In genomic region chr6:143675327-143675900, GRCh38 we compare ENCODE assay signal across 20 cellular contexts. TPM values are rescaled to one million over a fixed set of nuclear protein-coding genes. Genes with fewer than 3 reads are reported as not detected.
A peak's percentile ranks its signal among the peaks of the same experiment; 100 is the strongest.
DNase-seq lines count a peak whose midpoint lies in the region; ATAC-seq, FAIRE-seq and TF ChIP-seq lines count a peak whose summit lies in the region.
"Had no signal": no experiment of that assay in that cellular context is flagged by ENCODE, and none has a peak within 500 bp of the region (broad histone marks: within the 10 kb centered on the region; RNA-seq: fewer than 3 reads in every experiment).

No MANE protein-coding gene starts in this region.

- ATAC-seq in WTC11 = peak; percentile 6; the same call in 1 of the 2 replicates
- no peak for ATAC-seq in stimulated activated effector memory CD8-positive, alpha-beta T cell treated with anti-CD3 and anti-CD28 coated beads, Interleukin-12 subunit alpha, Interleukin-12 subunit beta, amount 100 ng/mL, for 72 hours
- ATAC-seq: mucosa of descending colon; SK-N-SH treated with all-trans-retinoic acid at 6 μM for 48 hours; stimulated activated naive CD8-positive, alpha-beta T cell treated with anti-CD3 and anti-CD28 coated beads, Interleukin-15, Interleukin-2, amounts not matched to agents 100 U/mL and 50 U/mL, for 24 hours had no signal

- no peak for TF ChIP-seq CTCF in WTC11 (IDR thresholded peaks at IDR 0.05)
- no peak for TF ChIP-seq CTCF in keratinocyte (optimal IDR thresholded peaks at IDR 0.05 in 1 of 3, IDR thresholded peaks at IDR 0.05 in 1 of 3, conservative IDR thresholded peaks at IDR 0.05 in 1 of 3; ENCODE audit: extremely low read depth in 1 of 3, insufficient read depth in 2 of 3, low read length in 3 of 3)
- TF ChIP-seq CTCF in testis (IDR thresholded peaks at IDR 0.05) = no peak

- POLR2A ChIA-PET in WTC11 (lab: Charles Lee) = no interaction called here

- no peak overlapping the region for H3K4me3 ChIP-seq in HAP-1
- no peak overlapping the region for H3K4me3 ChIP-seq in keratinocyte (ENCODE audit: control insufficient read depth in 2 of 3, extremely low read depth in 1 of 3, insufficient read depth in 2 of 3, low read depth in 1 of 3, low read length in 3 of 3)
- no peak overlapping the region for H3K4me3 ChIP-seq in testis
- H3K4me3 ChIP-seq: adrenal gland, mucosa of descending colon had no signal

- no peaks in the 10 kb centered on the region for H3K27me3 Mint-ChIP-seq in WTC11 (ENCODE audit: low read depth)

- peak overlapping the region; percentile 1 for H2AFZ ChIP-seq in keratinocyte (ENCODE audit: control insufficient read depth, low read length)
- H2AFZ ChIP-seq: parathyroid adenoma had no signal

- CTCF ChIA-PET in WTC11 (lab: Charles Lee) = no interaction called here

- peaks cover 18% of the 10 kb centered on the region for H3K79me2 ChIP-seq in keratinocyte (ENCODE audit: control insufficient read depth, insufficient read depth, low read length)

- peaks cover 6% of the 10 kb centered on the region for H3K9me3 Mint-ChIP-seq in WTC11
- H3K9me3 Mint-ChIP-seq in stimulated activated effector memory CD8-positive, alpha-beta T cell treated with anti-CD3 and anti-CD28 coated beads, Interleukin-12 subunit alpha, Interleukin-12 subunit beta, amount 100 ng/mL, for 72 hours = no peaks in the 10 kb centered on the region

- H3K27me3 ChIP-seq in HAP-1 (ENCODE audit: low read depth) (peaks cover 19% of the 10 kb centered on the region), keratinocyte (ENCODE audit: control insufficient read depth, extremely low read depth, insufficient read depth, low read length) (no peaks in the 10 kb centered on the region), testis (no peaks in the 10 kb centered on the region)
- H3K27me3 ChIP-seq: adrenal gland had no signal

- WGBS in testis, 2 donors = 65 to 93% methylated on average over 2 of the region's 2 CpGs

- H3K4me1 Mint-ChIP-seq in WTC11 = peaks cover 58% of the 10 kb centered on the region
- H3K4me1 Mint-ChIP-seq in stimulated activated effector memory CD8-positive, alpha-beta T cell treated with anti-CD3 and anti-CD28 coated beads, Interleukin-12 subunit alpha, Interleukin-12 subunit beta, amount 100 ng/mL, for 72 hours = peaks cover 23% of the 10 kb centered on the region

- in situ Hi-C loops in HAP-1 (cut with MboI; ENCODE audit: low sequenced_read_pairs) = no loop called here

- no peaks in the 10 kb centered on the region for H3K9me1 ChIP-seq in keratinocyte (ENCODE audit: control insufficient read depth, extremely low read depth, insufficient read depth, low read length)

- H3K36me3 ChIP-seq in HAP-1 (replicated peaks) = no peaks in the 10 kb centered on the region
- H3K36me3 ChIP-seq in keratinocyte (ENCODE audit: control insufficient read depth in 2 of 2, extremely low read depth in 1 of 2, insufficient read depth in 2 of 2, low read length in 2 of 2) = no peaks in the 10 kb centered on the region
- no peaks in the 10 kb centered on the region for H3K36me3 ChIP-seq in testis (ENCODE audit: low read depth, missing control alignments)
- H3K36me3 ChIP-seq: adrenal gland, BE2C had no signal

- no peak overlapping the region for H3K9ac ChIP-seq in keratinocyte (ENCODE audit: control insufficient read depth, extremely low read depth, insufficient read depth, low read length)
- H3K9ac ChIP-seq: parathyroid adenoma had no signal

- peaks cover 42% of the 10 kb centered on the region for H3K4me1 ChIP-seq in HAP-1
- H3K4me1 ChIP-seq in keratinocyte (ENCODE audit: control insufficient read depth, extremely low read depth, insufficient read depth, low read length) = peaks cover 47% of the 10 kb centered on the region
- peaks cover 27% of the 10 kb centered on the region for H3K4me1 ChIP-seq in testis
- H3K4me1 ChIP-seq: BE2C had no signal

- H3K4me3 Mint-ChIP-seq in WTC11 = peak overlapping the region; percentile 61
- no peak overlapping the region for H3K4me3 Mint-ChIP-seq in stimulated activated effector memory CD8-positive, alpha-beta T cell treated with anti-CD3 and anti-CD28 coated beads, Interleukin-12 subunit alpha, Interleukin-12 subunit beta, amount 100 ng/mL, for 72 hours

- DNase-seq in HAP-1 (ENCODE audit: low spot score in 2 of 2) (peak; percentile 40 to 94), WTC11 (ENCODE audit: low spot score) (no peak), keratinocyte (ENCODE audit: low read depth, low spot score) (no peak), testis (no peak), NCI-H510A treated with DMSO at 0.1 percent for 48 hours (lab: John Stamatoyannopoulos, UW) (no peak)
- no peak for DNase-seq in stimulated activated effector memory CD8-positive, alpha-beta T cell treated with anti-CD3 and anti-CD28 coated beads, Interleukin-12 subunit alpha, Interleukin-12 subunit beta, amount 100 ng/mL, for 72 hours (ENCODE audit: low spot score in 2 of 2)
- DNase-seq in activated naive CD4-positive, alpha-beta T cell treated with anti-CD3 and anti-CD28 coated beads, Interleukin-2, amount 50 U/mL, for 16 hours = no peak
- DNase-seq in activated T-cell treated with anti-CD3 and anti-CD28 coated beads, Interleukin-2, amount 50 U/mL, for 1 hour = no peak
- DNase-seq: activated CD4-positive, alpha-beta T cell treated with anti-CD3 and anti-CD28 coated beads, Interleukin-2, amount 50 U/mL, for 4 hours; adrenal gland; BE2C; cerebellar nuclear complex; DMS 273 treated with DMSO at 0.1 percent for 48 hours; glutamatergic neuron; mucosa of descending colon; NCI-H1694; NCI-H510A; stimulated activated naive CD8-positive, alpha-beta T cell treated with anti-CD3 and anti-CD28 coated beads, Interleukin-15, Interleukin-2, amounts not matched to agents 100 U/mL and 50 U/mL, for 24 hours had no signal

- no peak for TF ChIP-seq POLR2A in testis (IDR thresholded peaks at IDR 0.05)

- H3K27ac ChIP-seq in keratinocyte (ENCODE audit: control insufficient read depth, insufficient read depth, low read length) = peak overlapping the region; percentile 89
- H3K27ac ChIP-seq in testis = peak overlapping the region; percentile 2 to 67
- H3K27ac ChIP-seq: parathyroid adenoma had no signal

- H3K4me2 ChIP-seq in keratinocyte (ENCODE audit: control insufficient read depth, extremely low read depth, insufficient read depth, low read depth, low read length) = no peak overlapping the region

- no peaks in the 10 kb centered on the region for H4K20me1 ChIP-seq in keratinocyte (ENCODE audit: control insufficient read depth, extremely low read depth, insufficient read depth, low read length)

- peaks cover 3% of the 10 kb centered on the region; the same call in 1 of the 2 replicates for H3K36me3 Mint-ChIP-seq in WTC11
- H3K36me3 Mint-ChIP-seq in stimulated activated effector memory CD8-positive, alpha-beta T cell treated with anti-CD3 and anti-CD28 coated beads, Interleukin-12 subunit alpha, Interleukin-12 subunit beta, amount 100 ng/mL, for 72 hours = no peaks in the 10 kb centered on the region

- dilution Hi-C loops in keratinocyte (cut with MboI; ENCODE audit: extremely low pct_ligation_motif_present, low sequenced_read_pairs) = no loop called here

- intact Hi-C loops in testis (cut with DNase I; ENCODE audit: low total_unique reads) = no loop called here

- FAIRE-seq in keratinocyte (lab: Jason Lieb, UNC) = peak; percentile 5

- peak overlapping the region; percentile 90 for H3K27ac Mint-ChIP-seq in WTC11
- H3K27ac Mint-ChIP-seq in stimulated activated effector memory CD8-positive, alpha-beta T cell treated with anti-CD3 and anti-CD28 coated beads, Interleukin-12 subunit alpha, Interleukin-12 subunit beta, amount 100 ng/mL, for 72 hours = no peak overlapping the region

- H3K9me3 ChIP-seq in HAP-1 (no peaks in the 10 kb centered on the region), keratinocyte (ENCODE audit: control insufficient read depth, low read depth, low read length) (no peaks in the 10 kb centered on the region), testis (no peaks in the 10 kb centered on the region)
- H3K9me3 ChIP-seq: adrenal gland, BE2C, mucosa of descending colon had no signal

TF ChIP-seq in WTC11, 78 proteins besides CTCF, POLR2A, EP300 and RAD21:
- TF ChIP-seq EMX1 (CRISPR knock-in tag; IDR thresholded peaks at IDR 0.05) (no peak), ESRRA (CRISPR knock-in tag; IDR thresholded peaks at IDR 0.05; ENCODE audit: borderline replicate concordance) (no peak)

RNA-seq across cellular contexts. Expression of gene PHACTR2, which starts 2.4 kb away (rescaled TPM):
- 72.6 to 90.5 TPM (median 80.2 TPM) in 3 replicates for total RNA-seq in WTC11 (2021)
- 5.9 to 20.9 TPM (median 9.4 TPM) in 3 replicates for polyA plus RNA-seq in keratinocyte
- polyA plus RNA-seq in keratinocyte (2011; ENCODE audit: low read depth) = 27.1 TPM
- 6.7 and 11.7 TPM in 2 replicates for polyA plus RNA-seq in keratinocyte (2011; cell fraction: cytosol; rRNA removed)
- polyA plus RNA-seq in keratinocyte (2011; cell fraction: nucleus; rRNA removed) = 5.7 and 8.2 TPM in 2 replicates
- polyA plus RNA-seq in keratinocyte (2012; ENCODE audit: low replicate concordance) = 6.6 and 10.4 TPM in 2 replicates
- polyA minus RNA-seq in keratinocyte = 11.2 to 24.2 TPM (median 13.4 TPM) in 3 replicates
- polyA minus RNA-seq in keratinocyte (2011; cell fraction: cytosol; rRNA and poly(A)+ RNA removed) = 14.2 TPM
- 9.8 and 23.3 TPM in 2 replicates for polyA minus RNA-seq in keratinocyte (2011; cell fraction: nucleus; rRNA and poly(A)+ RNA removed)
- 100 to 1,000 TPM; 102 to 121 TPM for total RNA-seq in testis
- polyA plus RNA-seq in testis (ENCODE audit: insufficient read depth, low read depth, low replicate concordance) = 18.3 TPM

Comparison
In these comparisons a context has a peak if more than half of its experiments do, and no peak if none do; other contexts are left out.
1. DNase-seq: peak in HAP-1 (2 of 2); none in WTC11 (single experiment), keratinocyte (single experiment), testis (single experiment), stimulated activated effector memory CD8-positive, alpha-beta T cell treated with anti-CD3 and anti-CD28 coated beads, Interleukin-12 subunit alpha, Interleukin-12 subunit beta, amount 100 ng/mL, for 72 hours (0 of 2), activated naive CD4-positive, alpha-beta T cell treated with anti-CD3 and anti-CD28 coated beads, Interleukin-2, amount 50 U/mL, for 16 hours (single experiment), NCI-H510A treated with DMSO at 0.1 percent for 48 hours (single experiment) and activated T-cell treated with anti-CD3 and anti-CD28 coated beads, Interleukin-2, amount 50 U/mL, for 1 hour (single experiment).